In the genomic region with DNA sequence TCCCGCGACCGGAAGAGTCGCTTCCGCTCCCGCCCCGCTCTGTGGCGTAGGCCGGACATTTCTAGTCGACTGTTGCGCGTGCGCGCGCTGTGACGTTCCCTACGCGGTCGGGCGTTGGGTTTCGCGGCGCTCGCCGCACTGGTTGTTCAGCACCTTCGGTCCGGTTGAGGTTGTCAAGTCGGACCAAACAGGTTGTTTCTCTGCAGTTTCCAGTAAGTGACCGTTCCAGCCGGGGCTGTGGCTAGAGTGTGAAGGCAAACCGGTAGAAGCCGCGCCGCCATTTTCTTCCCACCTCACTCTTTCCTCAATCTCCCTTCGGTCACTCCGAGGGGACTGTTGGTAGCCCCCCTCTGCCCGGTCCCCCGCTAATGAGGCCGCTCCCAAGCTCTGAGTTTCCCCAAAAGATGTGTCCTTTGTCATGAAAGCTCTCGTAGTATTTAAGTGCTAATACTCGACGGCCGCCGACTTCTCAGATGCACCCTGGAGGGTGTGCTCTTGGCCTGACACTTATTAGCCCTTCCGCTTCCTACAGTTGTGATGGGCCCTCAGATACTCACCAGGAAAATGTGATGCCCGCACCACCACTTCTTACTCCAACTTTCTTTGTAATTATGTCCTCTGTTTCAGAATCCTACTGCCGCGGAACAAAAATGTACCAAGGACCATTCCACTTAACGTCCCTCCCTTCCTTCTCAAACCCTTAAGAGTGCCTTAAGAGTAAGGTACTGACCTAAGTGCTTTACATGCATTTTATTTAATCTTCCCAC, we compare ENCODE assay signal across 1 cellular context.
TF ChIP-seq lines count a peak whose summit lies in the region.

No MANE protein-coding gene starts in this region.

TF ChIP-seq in HepG2, 621 proteins besides CTCF, POLR2A, EP300 and RAD21 (continued from another document and continues in another):
- TF ChIP-seq THAP9 (CRISPR knock-in tag; IDR thresholded peaks at IDR 0.05; ENCODE audit: borderline replicate concordance) (peak; percentile 85), ZNF331 (CRISPR knock-in tag; IDR thresholded peaks at IDR 0.05) (peak; percentile 47; the same call in 1 of the 2 replicates), HDAC2 (CRISPR knock-in tag; IDR thresholded peaks at IDR 0.05) (peak; percentile 26; the same call in 1 of the 2 replicates), ZNF605 (CRISPR knock-in tag; IDR thresholded peaks at IDR 0.05) (peak; percentile 77; the same call in 1 of the 2 replicates), ZFX (CRISPR knock-in tag; IDR thresholded peaks at IDR 0.05; ENCODE audit: low read depth) (peak; percentile 84), PHF5A (CRISPR knock-in tag; IDR thresholded peaks at IDR 0.05; ENCODE audit: low read depth, unreplicated experiment) (no peak), HOXA7 (CRISPR knock-in tag; IDR thresholded peaks at IDR 0.05) (no peak), MYC (CRISPR knock-in tag; IDR thresholded peaks at IDR 0.05; ENCODE audit: borderline replicate concordance) (peak; percentile 54; the same call in 1 of the 2 replicates), ZNF879 (CRISPR knock-in tag; IDR thresholded peaks at IDR 0.05) (peak; percentile 76; the same call in 1 of the 2 replicates), ZNF607 (CRISPR knock-in tag; IDR thresholded peaks at IDR 0.05; ENCODE audit: borderline replicate concordance) (peak; percentile 88), MBD4 (IDR thresholded peaks at IDR 0.05; ENCODE audit: borderline replicate concordance, low read length) (no peak), KLF6 (CRISPR knock-in tag; IDR thresholded peaks at IDR 0.05) (peak; percentile 90; the same call in 1 of the 2 replicates), AKAP8 (CRISPR knock-in tag; IDR thresholded peaks at IDR 0.05) (peak; percentile 52; the same call in 1 of the 2 replicates), HOXA3 (CRISPR knock-in tag; IDR thresholded peaks at IDR 0.05) (peak; percentile 96), ZNF574 (CRISPR knock-in tag; IDR thresholded peaks at IDR 0.05) (peak; percentile 80), ZNF552 (CRISPR knock-in tag; IDR thresholded peaks at IDR 0.05; ENCODE audit: borderline replicate concordance) (peak; percentile 59; the same call in 1 of the 2 replicates), CSRNP1 (CRISPR knock-in tag; IDR thresholded peaks at IDR 0.05) (peak; percentile 82; the same call in 1 of the 2 replicates), KAT8 (CRISPR knock-in tag; IDR thresholded peaks at IDR 0.05) (peak; percentile 87), SATB2 (CRISPR knock-in tag; IDR thresholded peaks at IDR 0.05) (peak; percentile 79), ZBTB2 (CRISPR knock-in tag; IDR thresholded peaks at IDR 0.05; ENCODE audit: low read depth) (peak; percentile 54; the same call in 1 of the 2 replicates), RARG (CRISPR knock-in tag; IDR thresholded peaks at IDR 0.05; ENCODE audit: low read depth) (0 out of 2 replicates have a peak, but pooled peaks have one; percentile 73), IKZF1 (IDR thresholded peaks at IDR 0.05) (no peak), POLR2AphosphoS5 (IDR thresholded peaks at IDR 0.05; ENCODE audit: low read depth, low read length) (peak; percentile 98), DBP (CRISPR knock-in tag; IDR thresholded peaks at IDR 0.05; ENCODE audit: not compliant biosample characterization) (peak; percentile 66), ZBTB10 (CRISPR knock-in tag; IDR thresholded peaks at IDR 0.05; ENCODE audit: borderline replicate concordance) (0 out of 2 replicates have a peak, but pooled peaks have one; percentile 39), RFXANK (CRISPR knock-in tag; IDR thresholded peaks at IDR 0.05) (no peak)
- TF ChIP-seq, protein P1, sequence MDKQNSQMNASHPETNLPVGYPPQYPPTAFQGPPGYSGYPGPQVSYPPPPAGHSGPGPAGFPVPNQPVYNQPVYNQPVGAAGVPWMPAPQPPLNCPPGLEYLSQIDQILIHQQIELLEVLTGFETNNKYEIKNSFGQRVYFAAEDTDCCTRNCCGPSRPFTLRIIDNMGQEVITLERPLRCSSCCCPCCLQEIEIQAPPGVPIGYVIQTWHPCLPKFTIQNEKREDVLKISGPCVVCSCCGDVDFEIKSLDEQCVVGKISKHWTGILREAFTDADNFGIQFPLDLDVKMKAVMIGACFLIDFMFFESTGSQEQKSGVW (CRISPR knock-in tag; IDR thresholded peaks at IDR 0.05; ENCODE audit: borderline replicate concordance): no peak
- TF ChIP-seq, protein P2, sequence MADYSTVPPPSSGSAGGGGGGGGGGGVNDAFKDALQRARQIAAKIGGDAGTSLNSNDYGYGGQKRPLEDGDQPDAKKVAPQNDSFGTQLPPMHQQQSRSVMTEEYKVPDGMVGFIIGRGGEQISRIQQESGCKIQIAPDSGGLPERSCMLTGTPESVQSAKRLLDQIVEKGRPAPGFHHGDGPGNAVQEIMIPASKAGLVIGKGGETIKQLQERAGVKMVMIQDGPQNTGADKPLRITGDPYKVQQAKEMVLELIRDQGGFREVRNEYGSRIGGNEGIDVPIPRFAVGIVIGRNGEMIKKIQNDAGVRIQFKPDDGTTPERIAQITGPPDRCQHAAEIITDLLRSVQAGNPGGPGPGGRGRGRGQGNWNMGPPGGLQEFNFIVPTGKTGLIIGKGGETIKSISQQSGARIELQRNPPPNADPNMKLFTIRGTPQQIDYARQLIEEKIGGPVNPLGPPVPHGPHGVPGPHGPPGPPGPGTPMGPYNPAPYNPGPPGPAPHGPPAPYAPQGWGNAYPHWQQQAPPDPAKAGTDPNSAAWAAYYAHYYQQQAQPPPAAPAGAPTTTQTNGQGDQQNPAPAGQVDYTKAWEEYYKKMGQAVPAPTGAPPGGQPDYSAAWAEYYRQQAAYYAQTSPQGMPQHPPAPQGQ (CRISPR knock-in tag; IDR thresholded peaks at IDR 0.05; ENCODE audit: borderline replicate concordance): no peak
- TF ChIP-seq, protein P3, sequence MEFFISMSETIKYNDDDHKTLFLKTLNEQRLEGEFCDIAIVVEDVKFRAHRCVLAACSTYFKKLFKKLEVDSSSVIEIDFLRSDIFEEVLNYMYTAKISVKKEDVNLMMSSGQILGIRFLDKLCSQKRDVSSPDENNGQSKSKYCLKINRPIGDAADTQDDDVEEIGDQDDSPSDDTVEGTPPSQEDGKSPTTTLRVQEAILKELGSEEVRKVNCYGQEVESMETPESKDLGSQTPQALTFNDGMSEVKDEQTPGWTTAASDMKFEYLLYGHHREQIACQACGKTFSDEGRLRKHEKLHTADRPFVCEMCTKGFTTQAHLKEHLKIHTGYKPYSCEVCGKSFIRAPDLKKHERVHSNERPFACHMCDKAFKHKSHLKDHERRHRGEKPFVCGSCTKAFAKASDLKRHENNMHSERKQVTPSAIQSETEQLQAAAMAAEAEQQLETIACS (CRISPR knock-in tag; IDR thresholded peaks at IDR 0.05): peak; percentile 76
- TF ChIP-seq, protein P4, sequence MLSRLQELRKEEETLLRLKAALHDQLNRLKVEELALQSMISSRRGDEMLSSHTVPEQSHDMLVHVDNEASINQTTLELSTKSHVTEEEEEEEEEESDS (CRISPR knock-in tag; IDR thresholded peaks at IDR 0.05; ENCODE audit: borderline replicate concordance): no peak
- TF ChIP-seq, protein P5, sequence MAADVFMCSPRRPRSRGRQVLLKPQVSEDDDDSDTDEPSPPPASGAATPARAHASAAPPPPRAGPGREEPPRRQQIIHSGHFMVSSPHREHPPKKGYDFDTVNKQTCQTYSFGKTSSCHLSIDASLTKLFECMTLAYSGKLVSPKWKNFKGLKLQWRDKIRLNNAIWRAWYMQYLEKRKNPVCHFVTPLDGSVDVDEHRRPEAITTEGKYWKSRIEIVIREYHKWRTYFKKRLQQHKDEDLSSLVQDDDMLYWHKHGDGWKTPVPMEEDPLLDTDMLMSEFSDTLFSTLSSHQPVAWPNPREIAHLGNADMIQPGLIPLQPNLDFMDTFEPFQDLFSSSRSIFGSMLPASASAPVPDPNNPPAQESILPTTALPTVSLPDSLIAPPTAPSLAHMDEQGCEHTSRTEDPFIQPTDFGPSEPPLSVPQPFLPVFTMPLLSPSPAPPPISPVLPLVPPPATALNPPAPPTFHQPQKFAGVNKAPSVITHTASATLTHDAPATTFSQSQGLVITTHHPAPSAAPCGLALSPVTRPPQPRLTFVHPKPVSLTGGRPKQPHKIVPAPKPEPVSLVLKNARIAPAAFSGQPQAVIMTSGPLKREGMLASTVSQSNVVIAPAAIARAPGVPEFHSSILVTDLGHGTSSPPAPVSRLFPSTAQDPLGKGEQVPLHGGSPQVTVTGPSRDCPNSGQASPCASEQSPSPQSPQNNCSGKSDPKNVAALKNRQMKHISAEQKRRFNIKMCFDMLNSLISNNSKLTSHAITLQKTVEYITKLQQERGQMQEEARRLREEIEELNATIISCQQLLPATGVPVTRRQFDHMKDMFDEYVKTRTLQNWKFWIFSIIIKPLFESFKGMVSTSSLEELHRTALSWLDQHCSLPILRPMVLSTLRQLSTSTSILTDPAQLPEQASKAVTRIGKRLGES (CRISPR knock-in tag; IDR thresholded peaks at IDR 0.05; ENCODE audit: borderline replicate concordance): peak; percentile 66; the same call in 1 of the 2 replicates
